13 cellular contexts compared by ENCODE assay signal in the genomic region with DNA sequence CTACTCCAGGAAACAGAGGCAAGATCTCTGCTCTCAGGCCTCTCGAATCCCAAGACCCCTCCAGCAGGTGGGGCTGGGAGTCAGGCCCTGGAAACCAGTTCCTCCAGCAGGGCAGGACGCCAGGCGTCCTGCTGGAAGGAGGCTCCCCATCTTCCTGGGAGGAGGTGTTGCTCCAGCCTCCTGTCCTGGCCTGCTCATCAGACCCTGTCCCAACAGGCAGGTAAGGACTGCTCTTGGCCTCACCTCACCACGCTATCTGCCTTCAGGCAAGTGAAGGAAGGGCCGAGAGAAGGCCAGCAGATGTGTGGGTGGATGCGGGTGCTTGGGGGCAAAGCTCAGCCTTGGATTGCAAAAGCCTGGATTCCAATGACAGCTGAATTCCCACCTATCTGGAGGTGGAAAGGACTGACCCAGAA.
DNase-seq lines count a peak whose midpoint lies in the region; ATAC-seq and TF ChIP-seq lines count a peak whose summit lies in the region.
"Had no signal": no experiment of that assay in that cellular context is flagged by ENCODE, and none has a peak within 500 bp of the region (broad histone marks: within the 10 kb centered on the region; RNA-seq: fewer than 3 reads in every experiment).

No MANE protein-coding gene starts in this region.

- TF ChIP-seq CTCF in left ventricle myocardium inferior (IDR thresholded peaks at IDR 0.05; ENCODE audit: borderline replicate concordance), result peak; percentile 44
- TF ChIP-seq CTCF in endodermal cell (conservative IDR thresholded peaks at IDR 0.05), result peak; percentile 64
- no peak for TF ChIP-seq CTCF in vagina (IDR thresholded peaks at IDR 0.05)

- H3K36me3 Mint-ChIP-seq in endodermal cell (ENCODE audit: low read depth), result peaks cover 39% of the 10 kb centered on the region
- H3K36me3 Mint-ChIP-seq in activated naive CD8-positive, alpha-beta T cell treated with anti-CD3 and anti-CD28 coated beads for 36 hours, result peaks cover 8% of the 10 kb centered on the region

- no peak overlapping the region for H3K4me3 Mint-ChIP-seq in endodermal cell
- no peak overlapping the region for H3K4me3 Mint-ChIP-seq in activated naive CD8-positive, alpha-beta T cell treated with anti-CD3 and anti-CD28 coated beads for 36 hours
- H3K4me3 Mint-ChIP-seq: IgD-negative memory B cell had no signal

- intact Hi-C loops in left ventricle myocardium inferior (cut with micrococcal nuclease), result no loop called here
- intact Hi-C loops in Right ventricle myocardium superior (cut with DNase I), result no loop called here
- intact Hi-C loops in vagina (cut with DNase I), result loop anchor here (10.0 kb wide), 1 partner anchor 81 kb away; a partner anchor contains a TSS

- TF ChIP-seq POLR2A in vagina (IDR thresholded peaks at IDR 0.05), result no peak

- DNase-seq in left ventricle myocardium inferior (no peak), Right ventricle myocardium superior (no peak), endodermal cell (peak; percentile 82), vagina (ENCODE audit: extremely low spot score in 2 of 2) (no peak), midbrain (lab: John Stamatoyannopoulos, UW) (no peak)
- DNase-seq in activated naive CD8-positive, alpha-beta T cell treated with anti-CD3 and anti-CD28 coated beads for 36 hours, result no peak
- DNase-seq: gastrocnemius medialis, GDM1, NCI-H2081 treated with DMSO at 0.1 percent for 48 hours, PC-3 had no signal

- ATAC-seq in Right ventricle myocardium superior (ENCODE audit: poor library complexity), result no peak
- no peak for ATAC-seq in GM21447 (IDR thresholded peaks at IDR 0.05; ENCODE audit: unreplicated experiment)
- ATAC-seq: gastrocnemius medialis, PC-3 had no signal

- no peaks in the 10 kb centered on the region for H3K9me3 ChIP-seq in left ventricle myocardium inferior (replicated peaks)
- no peaks in the 10 kb centered on the region for H3K9me3 ChIP-seq in endodermal cell (ENCODE audit: control insufficient read depth, low read length)
- no peaks in the 10 kb centered on the region for H3K9me3 ChIP-seq in mucosa of rectum (ENCODE audit: control insufficient read depth in 2 of 2, low read length in 2 of 2)
- no peaks in the 10 kb centered on the region for H3K9me3 ChIP-seq in vagina
- H3K9me3 ChIP-seq: gastrocnemius medialis had no signal

- peak overlapping the region; percentile 22 for H3K27ac Mint-ChIP-seq in endodermal cell
- H3K27ac Mint-ChIP-seq in activated naive CD8-positive, alpha-beta T cell treated with anti-CD3 and anti-CD28 coated beads for 36 hours, result no peak overlapping the region
- H3K27ac Mint-ChIP-seq: IgD-negative memory B cell had no signal

- H3K4me1 Mint-ChIP-seq in endodermal cell, result peaks cover 97% of the 10 kb centered on the region
- peaks cover 46% of the 10 kb centered on the region for H3K4me1 Mint-ChIP-seq in activated naive CD8-positive, alpha-beta T cell treated with anti-CD3 and anti-CD28 coated beads for 36 hours

- 91 to 100% methylated on average over 6 of the region's 6 CpGs for WGBS in endodermal cell (ENCODE audit: insufficient coverage in 1 of 2, insufficient read length in 1 of 2), 2 experiments

- no peaks in the 10 kb centered on the region for H3K27me3 Mint-ChIP-seq in endodermal cell (ENCODE audit: insufficient read depth)
- no peaks in the 10 kb centered on the region for H3K27me3 Mint-ChIP-seq in activated naive CD8-positive, alpha-beta T cell treated with anti-CD3 and anti-CD28 coated beads for 36 hours

- H3K4me3 ChIP-seq in left ventricle myocardium inferior (no peak overlapping the region), endodermal cell (ENCODE audit: low read length) (no peak overlapping the region), mucosa of rectum (ENCODE audit: low read length in 2 of 2) (no peak overlapping the region), vagina (no peak overlapping the region)
- H3K4me3 ChIP-seq: gastrocnemius medialis had no signal

- H3K9ac ChIP-seq in endodermal cell (ENCODE audit: extremely low read depth, low read length, poor library complexity, severe bottlenecking), result no peak overlapping the region
- H3K9ac ChIP-seq in mucosa of rectum (ENCODE audit: low read depth in 1 of 2, low read length in 2 of 2), result peak overlapping the region in 1 of 2 donors; percentile 15

- H3K36me3 ChIP-seq in left ventricle myocardium inferior (no peaks in the 10 kb centered on the region), endodermal cell (ENCODE audit: control insufficient read depth, insufficient read depth, low read length) (peaks cover 86% of the 10 kb centered on the region), mucosa of rectum (ENCODE audit: control insufficient read depth in 2 of 2, insufficient read depth in 2 of 2, low read length in 2 of 2) (peaks cover 0 to 6% of the 10 kb centered on the region in 2 donors), vagina (no peaks in the 10 kb centered on the region)
- H3K36me3 ChIP-seq: gastrocnemius medialis had no signal

- peaks cover 64% of the 10 kb centered on the region for H3K4me1 ChIP-seq in left ventricle myocardium inferior
- peaks cover 60% of the 10 kb centered on the region for H3K4me1 ChIP-seq in endodermal cell (ENCODE audit: control insufficient read depth, insufficient read depth, low read length)
- H3K4me1 ChIP-seq in mucosa of rectum (ENCODE audit: control insufficient read depth in 2 of 2, insufficient read depth in 2 of 2, low read length in 2 of 2), result peaks cover 16 to 28% of the 10 kb centered on the region in 2 donors
- peaks cover 92% of the 10 kb centered on the region for H3K4me1 ChIP-seq in vagina

- H3K9me3 Mint-ChIP-seq in endodermal cell, result no peaks in the 10 kb centered on the region
- H3K9me3 Mint-ChIP-seq in activated naive CD8-positive, alpha-beta T cell treated with anti-CD3 and anti-CD28 coated beads for 36 hours, result no peaks in the 10 kb centered on the region
- H3K9me3 Mint-ChIP-seq: IgD-negative memory B cell had no signal

- no peak overlapping the region for H3K27ac ChIP-seq in left ventricle myocardium inferior (replicated peaks)
- H3K27ac ChIP-seq in endodermal cell (ENCODE audit: low read depth, low read length), result no peak overlapping the region
- H3K27ac ChIP-seq in mucosa of rectum (ENCODE audit: low read depth in 2 of 2, low read length in 2 of 2), result peak overlapping the region; percentile 29 to 72
- peak overlapping the region; percentile 74 for H3K27ac ChIP-seq in vagina

- no peaks in the 10 kb centered on the region for H3K27me3 ChIP-seq in left ventricle myocardium inferior (ENCODE audit: low read depth)
- no peaks in the 10 kb centered on the region for H3K27me3 ChIP-seq in endodermal cell (ENCODE audit: control insufficient read depth, insufficient read depth, low read length, poor library complexity, severe bottlenecking)
- H3K27me3 ChIP-seq in mucosa of rectum (ENCODE audit: control insufficient read depth in 2 of 2, insufficient read depth in 2 of 2, low read length in 2 of 2), result no peaks in the 10 kb centered on the region
- H3K27me3 ChIP-seq in vagina, result no peaks in the 10 kb centered on the region
- H3K27me3 ChIP-seq: gastrocnemius medialis had no signal

Comparison
In these comparisons a context has a peak if more than half of its experiments do, and no peak if none do; other contexts are left out.
1. H3K27ac ChIP-seq: peak in mucosa of rectum (2 of 2) and vagina (single experiment); none in left ventricle myocardium inferior (single experiment) and endodermal cell (single experiment).
2. CTCF ChIP-seq: peak in left ventricle myocardium inferior (single experiment) and endodermal cell (single experiment); none in vagina (0 of 3).